Comparison of ENCODE assay signal across 19 cellular contexts in the genomic region with DNA sequence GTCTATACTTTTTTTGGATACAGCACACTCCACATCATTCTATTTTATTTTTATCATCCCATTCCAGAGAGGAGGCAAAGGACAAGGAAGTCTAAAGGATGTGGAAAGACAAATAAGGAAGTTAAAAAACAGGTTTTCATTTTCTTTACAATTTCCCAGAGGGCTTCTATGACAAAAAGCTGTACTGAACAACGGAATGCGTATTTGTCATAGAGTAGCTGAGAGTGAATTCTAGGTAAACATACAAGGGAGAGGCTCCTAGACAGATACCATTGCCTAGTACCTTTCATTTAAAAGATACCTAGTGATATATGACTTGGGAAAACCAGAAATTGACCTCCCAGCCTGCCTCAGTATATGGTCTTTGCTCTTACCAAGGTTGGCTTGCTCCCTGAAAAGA.
"Had no signal": no experiment of that assay in that cellular context is flagged by ENCODE, and none has a peak within 500 bp of the region (broad histone marks: within the 10 kb centered on the region; RNA-seq: fewer than 3 reads in every experiment).

No MANE protein-coding gene starts in this region.

- H3K36me3 ChIP-seq: colonic mucosa, esophagus muscularis mucosa, gastrocnemius medialis, heart right ventricle, right atrium auricular region, sigmoid colon, transverse colon had no signal

- H3K27ac Mint-ChIP-seq: endodermal cell; immature natural killer cell; natural killer cell; stimulated activated naive B cell treated with anti-CD40 and anti-IgM and Interleukin-4, amounts not matched to agents 10 μg/mL and 1 μg/mL and 100 μg/mL, for 72 hours; stimulated activated naive CD8-positive, alpha-beta T cell treated with anti-CD3 and anti-CD28 coated beads, Interleukin-15, amount 100 ng/mL, for 72 hours had no signal

- DNase-seq: colonic mucosa; effector CD4-positive, alpha-beta T cell; endodermal cell; gastrocnemius medialis; heart right ventricle; immature natural killer cell; natural killer cell; posterior cingulate gyrus; sigmoid colon; stimulated activated CD4-positive, alpha-beta T cell treated with anti-CD3 and anti-CD28 coated beads, Interleukin-2, amount 100 ng/mL, for 24 hours; stimulated activated CD4-positive, alpha-beta T cell treated with anti-CD3 and anti-CD28 coated beads, Interleukin-4, amount 100 ng/mL, for 4 hours; stimulated activated naive B cell treated with anti-CD40 and anti-IgM and Interleukin-4, amounts not matched to agents 10 μg/mL and 1 μg/mL and 100 μg/mL, for 72 hours; stimulated activated naive CD8-positive, alpha-beta T cell treated with anti-CD3 and anti-CD28 coated beads, Interleukin-15, amount 100 ng/mL, for 72 hours; testis; transverse colon had no signal

- H3K4me1 Mint-ChIP-seq: endodermal cell; immature natural killer cell; natural killer cell; stimulated activated naive CD8-positive, alpha-beta T cell treated with anti-CD3 and anti-CD28 coated beads, Interleukin-15, amount 100 ng/mL, for 72 hours had no signal

- H3K4me3 ChIP-seq: colonic mucosa, esophagus muscularis mucosa, gastrocnemius medialis, heart right ventricle, right atrium auricular region, sigmoid colon, skin epidermis, testis, transverse colon had no signal

- H3K27me3 Mint-ChIP-seq: stimulated activated naive B cell treated with anti-CD40 and anti-IgM and Interleukin-4, amounts not matched to agents 10 μg/mL and 1 μg/mL and 100 μg/mL, for 72 hours; stimulated activated naive CD8-positive, alpha-beta T cell treated with anti-CD3 and anti-CD28 coated beads, Interleukin-15, amount 100 ng/mL, for 72 hours had no signal

- H3K36me3 Mint-ChIP-seq: natural killer cell had no signal

- H3K4me3 Mint-ChIP-seq: endodermal cell; immature natural killer cell; natural killer cell; neural crest cell; stimulated activated naive B cell treated with anti-CD40 and anti-IgM and Interleukin-4, amounts not matched to agents 10 μg/mL and 1 μg/mL and 100 μg/mL, for 72 hours; stimulated activated naive CD8-positive, alpha-beta T cell treated with anti-CD3 and anti-CD28 coated beads, Interleukin-15, amount 100 ng/mL, for 72 hours had no signal

- H3K27me3 ChIP-seq: colonic mucosa, esophagus muscularis mucosa, gastrocnemius medialis, heart right ventricle, right atrium auricular region, sigmoid colon, testis, transverse colon had no signal

- ATAC-seq: gastrocnemius medialis; heart right ventricle; natural killer cell; stimulated activated naive B cell treated with anti-CD40 and anti-IgM and Interleukin-4, amounts not matched to agents 10 μg/mL and 1 μg/mL and 100 μg/mL, for 72 hours; stimulated activated naive CD8-positive, alpha-beta T cell treated with anti-CD3 and anti-CD28 coated beads, Interleukin-15, amount 100 ng/mL, for 72 hours had no signal

- H3K27ac ChIP-seq: colonic mucosa, esophagus muscularis mucosa, gastrocnemius medialis, heart right ventricle, right atrium auricular region, sigmoid colon, skin epidermis, testis, transverse colon had no signal

- H3K9me3 ChIP-seq: colonic mucosa, esophagus muscularis mucosa, gastrocnemius medialis, right atrium auricular region, sigmoid colon, testis, transverse colon had no signal

- H3K4me1 ChIP-seq: colonic mucosa, esophagus muscularis mucosa, gastrocnemius medialis, heart right ventricle, right atrium auricular region, sigmoid colon, testis, transverse colon had no signal
